Comparison of ENCODE assay signal across 1 cellular context in the genomic region with DNA sequence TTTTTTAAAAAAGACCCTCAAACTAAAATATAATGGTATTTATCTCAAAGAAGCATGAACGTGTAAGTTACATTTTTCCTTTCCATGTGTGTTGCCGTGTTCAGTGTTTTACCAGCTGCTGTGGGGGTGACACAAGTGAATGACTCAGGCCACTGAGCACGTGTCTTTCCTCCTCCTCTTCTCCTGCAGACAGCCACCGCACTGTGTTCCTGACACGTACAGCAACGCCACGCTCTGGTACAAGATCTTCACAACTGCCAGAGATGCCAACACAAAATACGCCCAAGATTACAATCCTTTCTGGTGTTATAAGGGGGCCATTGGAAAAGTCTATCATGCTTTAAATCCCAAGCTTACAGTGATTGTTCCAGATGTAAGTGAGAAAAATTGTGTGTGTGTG.
TF ChIP-seq lines count a peak whose summit lies in the region.

No MANE protein-coding gene starts in this region.

TF ChIP-seq in GM23338, 12 proteins besides CTCF, POLR2A, EP300 and RAD21 (continued from another document):
- TF ChIP-seq, protein P1, sequence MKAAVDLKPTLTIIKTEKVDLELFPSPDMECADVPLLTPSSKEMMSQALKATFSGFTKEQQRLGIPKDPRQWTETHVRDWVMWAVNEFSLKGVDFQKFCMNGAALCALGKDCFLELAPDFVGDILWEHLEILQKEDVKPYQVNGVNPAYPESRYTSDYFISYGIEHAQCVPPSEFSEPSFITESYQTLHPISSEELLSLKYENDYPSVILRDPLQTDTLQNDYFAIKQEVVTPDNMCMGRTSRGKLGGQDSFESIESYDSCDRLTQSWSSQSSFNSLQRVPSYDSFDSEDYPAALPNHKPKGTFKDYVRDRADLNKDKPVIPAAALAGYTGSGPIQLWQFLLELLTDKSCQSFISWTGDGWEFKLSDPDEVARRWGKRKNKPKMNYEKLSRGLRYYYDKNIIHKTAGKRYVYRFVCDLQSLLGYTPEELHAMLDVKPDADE (IDR thresholded peaks at IDR 0.05) = no peak
- no peak for TF ChIP-seq EZH2phosphoT487 (IDR thresholded peaks at IDR 0.05; ENCODE audit: unreplicated experiment)
